ENCODE assay signal across 11 cellular contexts in the genomic region with DNA sequence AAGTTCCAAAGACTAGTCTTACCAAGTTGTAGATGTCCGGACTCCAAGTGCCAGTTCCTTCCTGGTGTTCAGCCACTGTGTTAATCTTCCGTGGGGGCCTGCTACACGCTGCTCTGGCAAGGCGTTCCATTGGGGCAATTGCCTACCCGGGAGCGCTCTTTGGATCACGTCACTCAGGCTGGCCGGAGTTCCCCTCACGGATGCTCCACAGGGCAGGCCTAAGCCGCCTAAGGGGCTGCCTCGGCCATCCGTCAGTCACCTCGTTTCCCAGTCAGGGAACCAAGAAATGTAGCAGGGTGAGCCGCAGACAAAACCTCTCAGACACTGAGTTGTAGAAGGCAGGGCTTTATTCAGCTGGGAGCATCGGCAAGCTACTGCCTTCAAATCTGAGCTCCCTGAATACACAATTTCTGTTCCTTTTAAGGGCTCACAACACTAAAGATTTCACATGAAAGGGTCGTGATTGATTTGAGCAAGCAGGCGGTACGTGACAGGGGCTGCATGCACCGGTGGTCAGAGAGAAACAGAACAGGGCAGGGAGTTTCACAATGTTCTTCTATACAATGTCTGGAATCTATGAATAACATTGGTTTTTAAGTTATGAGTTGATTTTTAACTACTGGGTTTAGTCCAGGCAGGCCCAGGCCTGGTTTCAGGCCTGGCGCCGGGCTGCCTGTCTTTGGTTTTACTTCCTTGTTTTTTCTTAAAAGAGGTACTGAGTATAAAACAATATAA. TPM values are rescaled to one million over a fixed set of nuclear protein-coding genes. Genes with fewer than 3 reads are reported as not detected.
DNase-seq lines count a peak whose midpoint lies in the region; ATAC-seq, FAIRE-seq and TF ChIP-seq lines count a peak whose summit lies in the region.
"Not testable (repeated sequence)": the region's sequence is repeated elsewhere in the genome, so short reads cannot be mapped to it uniquely, and the experiment has no call there.
"Had no signal": no experiment of that assay in that cellular context is flagged by ENCODE, and none has a peak within 500 bp of the region (broad histone marks: within the 10 kb centered on the region; RNA-seq: fewer than 3 reads in every experiment).

No MANE protein-coding gene starts in this region.

- H3K4me3 Mint-ChIP-seq in dendritic cell treated with granulocyte-macrophage colony-stimulating factor and Interleukin-4, amounts not matched to agents 40 ng/mL and 50 ng/mL, for 4 days; mesothelial cell of epicardium: not testable (repeated sequence)

- DNase-seq in GM18507 (ENCODE audit: extremely low spot score, insufficient read length, low read depth); mesothelial cell of epicardium (ENCODE audit: low spot score in 2 of 2, unreplicated experiment in 2 of 2): not testable (repeated sequence)

- H3K9me3 Mint-ChIP-seq in dendritic cell treated with granulocyte-macrophage colony-stimulating factor and Interleukin-4, amounts not matched to agents 40 ng/mL and 50 ng/mL, for 4 days; mesothelial cell of epicardium: not testable (repeated sequence)

- not testable (repeated sequence) for H3K4me1 Mint-ChIP-seq in dendritic cell treated with granulocyte-macrophage colony-stimulating factor and Interleukin-4, amounts not matched to agents 40 ng/mL and 50 ng/mL, for 4 days (ENCODE audit: low read depth); mesothelial cell of epicardium

- H3K27me3 Mint-ChIP-seq in dendritic cell treated with granulocyte-macrophage colony-stimulating factor and Interleukin-4, amounts not matched to agents 40 ng/mL and 50 ng/mL, for 4 days; mesothelial cell of epicardium (ENCODE audit: low read depth): not testable (repeated sequence)

- peak; percentile 33 for ATAC-seq in GM19351 (IDR thresholded peaks at IDR 0.05; ENCODE audit: unreplicated experiment)
- ATAC-seq in GM21786 (IDR thresholded peaks at IDR 0.05; ENCODE audit: unreplicated experiment): peak; percentile 19
- ATAC-seq in HG03045 (IDR thresholded peaks at IDR 0.05; ENCODE audit: unreplicated experiment): peak; percentile 45
- ATAC-seq in HG03565 (IDR thresholded peaks at IDR 0.05; ENCODE audit: unreplicated experiment): peak; percentile 31

- intact Hi-C loops in dendritic cell treated with granulocyte-macrophage colony-stimulating factor and Interleukin-4, amounts not matched to agents 40 ng/mL and 50 ng/mL, for 4 days (cut with micrococcal nuclease): not testable (repeated sequence)

- TF ChIP-seq CTCF in mesothelial cell of epicardium (IDR thresholded peaks at IDR 0.05; ENCODE audit: unreplicated experiment): not testable (repeated sequence)

- H3K27ac Mint-ChIP-seq in dendritic cell treated with granulocyte-macrophage colony-stimulating factor and Interleukin-4, amounts not matched to agents 40 ng/mL and 50 ng/mL, for 4 days: peak overlapping the region; percentile 51
- H3K27ac Mint-ChIP-seq in mesothelial cell of epicardium: peak overlapping the region; percentile 77

- peak; percentile 84 for FAIRE-seq in GM18507 (lab: Jason Lieb, UNC)

- not testable (repeated sequence) for H3K36me3 Mint-ChIP-seq in dendritic cell treated with granulocyte-macrophage colony-stimulating factor and Interleukin-4, amounts not matched to agents 40 ng/mL and 50 ng/mL, for 4 days (ENCODE audit: low read depth); mesothelial cell of epicardium

RNA-seq across cellular contexts. Expression of gene GPR15LG, which starts 1.7 kb away (rescaled TPM):
- total RNA-seq in mesothelial cell of epicardium: not detected in 3 replicates
- total RNA-seq: dermis blood vessel endothelial cell; IMR-90; occipital lobe; T-helper 1 cell treated with Interleukin-12 subunit alpha and Interleukin-12 subunit beta and Interleukin-4 antibody, amounts not matched to agents 30 ng/mL and 1 ng/mL, for 36 hours had no signal

RNA-seq across cellular contexts. Expression of gene CDHR1, which starts 22.5 kb away (rescaled TPM):
- total RNA-seq in mesothelial cell of epicardium: 0.16 to 0.25 TPM (median 0.24 TPM) in 3 replicates
- total RNA-seq: IMR-90 had no signal

RNA-seq across cellular contexts. Expression of gene GHITM, which starts 32.6 kb away (rescaled TPM):
- 59.0 to 61.9 TPM (median 60.7 TPM) in 3 replicates for total RNA-seq in mesothelial cell of epicardium

RNA-seq across cellular contexts. Expression of gene LRIT2, which starts 53.5 kb away (rescaled TPM):
- total RNA-seq in mesothelial cell of epicardium: not detected in 3 replicates
- total RNA-seq: dermis blood vessel endothelial cell; IMR-90; occipital lobe; T-helper 1 cell treated with Interleukin-12 subunit alpha and Interleukin-12 subunit beta and Interleukin-4 antibody, amounts not matched to agents 30 ng/mL and 1 ng/mL, for 36 hours had no signal
